ENCODE assay signal across 11 cellular contexts in genomic region chr2:113202305-113203216, GRCh38. TPM values are rescaled to one million over a fixed set of nuclear protein-coding genes. Genes with fewer than 3 reads are reported as not detected.
DNase-seq lines count a peak whose midpoint lies in the region; ATAC-seq and TF ChIP-seq lines count a peak whose summit lies in the region.
"Had no signal": no experiment of that assay in that cellular context is flagged by ENCODE, and none has a peak within 500 bp of the region (broad histone marks: within the 10 kb centered on the region; RNA-seq: fewer than 3 reads in every experiment).

No MANE protein-coding gene starts in this region.

- CTCF ChIA-PET in CD8-positive, alpha-beta memory T cell (lab: Charles Lee): interaction anchor here (1.4 to 18.6 kb wide), 10 partner anchors 9 to 187 kb away, joined by 3 to 470 read pairs (median 25); partner anchors contain the start of gene PSD4

- POLR2A ChIA-PET in CD8-positive, alpha-beta memory T cell (lab: Charles Lee): no interaction called here

- no peaks in the 10 kb centered on the region for H3K27me3 Mint-ChIP-seq in CD8-positive, alpha-beta memory T cell

- TF ChIP-seq POLR2A in NB4 (IDR thresholded peaks at IDR 0.05; ENCODE audit: extremely low read depth, insufficient read length): no peak

- no peak for DNase-seq in CD8-positive, alpha-beta memory T cell
- peak; percentile 27 for DNase-seq in NB4 (ENCODE audit: low read depth)
- peak; percentile 25 for DNase-seq in occipital lobe (lab: John Stamatoyannopoulos, UW)
- no peak for DNase-seq in NCI-H524 (lab: John Stamatoyannopoulos, UW)
- DNase-seq: cortex of kidney; glutamatergic neuron; stimulated activated naive CD4-positive, alpha-beta T cell treated with Interleukin-2 at 50 U/mL for 16 hours had no signal

- H3K4me1 Mint-ChIP-seq in CD8-positive, alpha-beta memory T cell: peaks cover 16 to 33% (median 16%) of the 10 kb centered on the region in 3 donors

- no peaks in the 10 kb centered on the region for H3K9me3 Mint-ChIP-seq in CD8-positive, alpha-beta memory T cell

- no peak for TF ChIP-seq CTCF in NB4 (IDR thresholded peaks at IDR 0.05; ENCODE audit: low read depth, low read length)

- H3K27ac Mint-ChIP-seq in CD8-positive, alpha-beta memory T cell: peak overlapping the region in 7 of 8 donors; percentile 7 to 66 (median 35)

- no peak overlapping the region for H3K4me3 Mint-ChIP-seq in CD8-positive, alpha-beta memory T cell

- no peaks in the 10 kb centered on the region for H3K9me3 ChIP-seq in CD8-positive, alpha-beta memory T cell (ENCODE audit: low read length)

- peaks cover 32% of the 10 kb centered on the region for H3K36me3 ChIP-seq in CD8-positive, alpha-beta memory T cell (ENCODE audit: insufficient read depth, low read length)

- no peaks in the 10 kb centered on the region for H3K27me3 ChIP-seq in CD8-positive, alpha-beta memory T cell (ENCODE audit: insufficient read depth, low read length, poor library complexity, severe bottlenecking)

- ATAC-seq in GM18511 (IDR thresholded peaks at IDR 0.05; ENCODE audit: unreplicated experiment): no peak
- no peak for ATAC-seq in GM18502 (IDR thresholded peaks at IDR 0.05; ENCODE audit: poor library complexity, unreplicated experiment)
- ATAC-seq in HG03175 (IDR thresholded peaks at IDR 0.05; ENCODE audit: unreplicated experiment): no peak

- H3K4me1 ChIP-seq in CD8-positive, alpha-beta memory T cell (ENCODE audit: insufficient read depth, low read length): peaks cover 8% of the 10 kb centered on the region

- H3K36me3 Mint-ChIP-seq in CD8-positive, alpha-beta memory T cell: peaks cover 0 to 54% (median 4%) of the 10 kb centered on the region in 3 donors

- no peak overlapping the region for H3K4me3 ChIP-seq in CD8-positive, alpha-beta memory T cell (ENCODE audit: low read length)
- no peak overlapping the region for H3K4me3 ChIP-seq in NB4 (ENCODE audit: low read depth, low read length)

- H3K27ac ChIP-seq in CD8-positive, alpha-beta memory T cell (ENCODE audit: low read depth, low read length): no peak overlapping the region
- H3K27ac ChIP-seq in cingulate gyrus (ENCODE audit: low read depth, low read length): peak overlapping the region; percentile 65

RNA-seq across cellular contexts. Expression of gene PSD4, which starts 28.8 kb away (rescaled TPM):
- 100 to 1,000 TPM; 192 to 193 TPM for total RNA-seq in CD8-positive, alpha-beta memory T cell
- 42.1 TPM for polyA plus RNA-seq in CD8-positive, alpha-beta memory T cell
- total RNA-seq in occipital lobe: 4.2 TPM

Comparison
In these comparisons a context has a peak if more than half of its experiments do, and no peak if none do; other contexts are left out.
1. DNase-seq: peak in NB4 (single experiment) and occipital lobe (single experiment); none in CD8-positive, alpha-beta memory T cell (0 of 5) and NCI-H524 (0 of 2).
2. RNA of gene PSD4, which starts 28.8 kb away (total RNA-seq): 192 to 193 TPM in CD8-positive, alpha-beta memory T cell; 4.2 TPM in occipital lobe (single experiment); every median in the first group is over 10 times any median in the second.